29 cellular contexts compared by ENCODE assay signal in the genomic region with DNA sequence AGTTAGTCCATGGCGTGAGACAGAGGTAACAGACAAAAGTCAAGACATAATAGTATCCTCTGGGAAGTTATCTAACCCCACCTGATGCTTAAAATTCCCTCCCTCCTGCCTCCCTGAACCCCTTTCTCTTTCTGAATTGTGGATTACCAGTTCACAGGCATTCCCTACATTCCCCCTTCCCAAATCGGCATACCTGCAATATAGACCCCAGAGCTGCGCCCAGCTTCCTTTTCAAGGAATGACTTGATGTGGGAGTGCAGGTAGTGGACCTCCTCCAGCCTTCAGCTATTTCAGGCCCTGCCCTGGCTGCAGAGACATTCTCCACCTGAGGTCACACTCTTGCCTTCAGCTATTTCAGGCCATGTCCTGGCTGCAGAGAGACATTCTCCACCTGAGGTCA.
"Had no signal": no experiment of that assay in that cellular context is flagged by ENCODE, and none has a peak within 500 bp of the region (broad histone marks: within the 10 kb centered on the region; RNA-seq: fewer than 3 reads in every experiment).

No MANE protein-coding gene starts in this region.

- H3K27me3 Mint-ChIP-seq: memory B cell, naive B cell had no signal

- H3K4me3 Mint-ChIP-seq: dendritic cell treated with granulocyte-macrophage colony-stimulating factor and Interleukin-4, amounts not matched to agents 40 ng/mL and 50 ng/mL, for 4 days; immature natural killer cell; memory B cell; mesothelial cell of epicardium; naive B cell; natural killer cell treated with Interleukin-12 subunit alpha and Interleukin-12 subunit beta and Interleukin-15 and Interleukin-18, amount 100 ng/mL, for 72 hours; neural progenitor cell; stimulated activated effector memory CD8-positive, alpha-beta T cell treated with anti-CD3 and anti-CD28 coated beads, Interleukin-12 subunit alpha, Interleukin-12 subunit beta, amount 100 ng/mL, for 72 hours had no signal

- H3K9me3 Mint-ChIP-seq: dendritic cell treated with granulocyte-macrophage colony-stimulating factor and Interleukin-4, amounts not matched to agents 40 ng/mL and 50 ng/mL, for 4 days; memory B cell; natural killer cell treated with Interleukin-12 subunit alpha and Interleukin-12 subunit beta and Interleukin-15 and Interleukin-18, amount 100 ng/mL, for 72 hours; stimulated activated effector memory CD8-positive, alpha-beta T cell treated with anti-CD3 and anti-CD28 coated beads, Interleukin-12 subunit alpha, Interleukin-12 subunit beta, amount 100 ng/mL, for 72 hours had no signal

- DNase-seq: colonic mucosa; effector CD8-positive, alpha-beta T cell; erythroblast; esophagus squamous epithelium; foreskin melanocyte; glutamatergic neuron; heart right ventricle; hippocampal formation; immature natural killer cell; left ventricle myocardium superior; mucosa of descending colon; naive B cell; nucleus accumbens; stimulated activated CD4-positive, alpha-beta T cell treated with anti-CD3 and anti-CD28 coated beads, Interleukin-2, amount 100 ng/mL, for 24 hours; stimulated activated CD4-positive, alpha-beta T cell treated with anti-CD3 and anti-CD28 coated beads, Interleukin-4, amount 100 ng/mL, for 24 hours; stimulated activated naive CD8-positive, alpha-beta T cell treated with anti-CD3 and anti-CD28 coated beads, Interleukin-15, Interleukin-2, amounts not matched to agents 100 U/mL and 50 U/mL, for 24 hours; transverse colon had no signal

- H3K36me3 ChIP-seq: colonic mucosa, esophagus squamous epithelium, heart right ventricle, neural progenitor cell, prostate gland, right atrium auricular region, transverse colon, vagina had no signal

- H3K27me3 ChIP-seq: colonic mucosa, esophagus squamous epithelium, heart right ventricle, neural progenitor cell, right atrium auricular region, transverse colon, vagina had no signal

- H3K9ac ChIP-seq: neural progenitor cell had no signal

- H3K27ac ChIP-seq: colonic mucosa, esophagus squamous epithelium, heart right ventricle, neural progenitor cell, prostate gland, right atrium auricular region, transverse colon, vagina had no signal

- H3K27ac Mint-ChIP-seq: dendritic cell treated with granulocyte-macrophage colony-stimulating factor and Interleukin-4, amounts not matched to agents 40 ng/mL and 50 ng/mL, for 4 days; immature natural killer cell; memory B cell; mesothelial cell of epicardium; naive B cell; natural killer cell treated with Interleukin-12 subunit alpha and Interleukin-12 subunit beta and Interleukin-15 and Interleukin-18, amount 100 ng/mL, for 72 hours; neural progenitor cell; stimulated activated effector memory CD8-positive, alpha-beta T cell treated with anti-CD3 and anti-CD28 coated beads, Interleukin-12 subunit alpha, Interleukin-12 subunit beta, amount 100 ng/mL, for 72 hours had no signal

- H3K4me3 ChIP-seq: colonic mucosa, esophagus squamous epithelium, heart right ventricle, lung, mucosa of descending colon, neural progenitor cell, prostate gland, right atrium auricular region, smooth muscle cell, transverse colon, vagina had no signal

- H3K4me1 Mint-ChIP-seq: immature natural killer cell, memory B cell, mesothelial cell of epicardium, naive B cell, neural progenitor cell had no signal

- ATAC-seq: heart right ventricle; left ventricle myocardium superior; mucosa of descending colon; natural killer cell treated with Interleukin-12 subunit alpha and Interleukin-12 subunit beta and Interleukin-15 and Interleukin-18, amount 100 ng/mL, for 72 hours; sciatic nerve; stimulated activated effector memory CD8-positive, alpha-beta T cell treated with anti-CD3 and anti-CD28 coated beads, Interleukin-12 subunit alpha, Interleukin-12 subunit beta, amount 100 ng/mL, for 72 hours; stimulated activated naive CD8-positive, alpha-beta T cell treated with anti-CD3 and anti-CD28 coated beads, Interleukin-15, Interleukin-2, amounts not matched to agents 100 U/mL and 50 U/mL, for 24 hours had no signal

- H3K9me3 ChIP-seq: colonic mucosa, esophagus squamous epithelium, mucosa of descending colon, prostate gland, right atrium auricular region, transverse colon, vagina had no signal

- H2AFZ ChIP-seq: neural progenitor cell had no signal

- H3K4me2 ChIP-seq: neural progenitor cell, smooth muscle cell had no signal

- H3K36me3 Mint-ChIP-seq: immature natural killer cell; memory B cell; mesothelial cell of epicardium; natural killer cell treated with Interleukin-12 subunit alpha and Interleukin-12 subunit beta and Interleukin-15 and Interleukin-18, amount 100 ng/mL, for 72 hours; neural progenitor cell had no signal

- H3K4me1 ChIP-seq: colonic mucosa, esophagus squamous epithelium, heart right ventricle, neural progenitor cell, prostate gland, right atrium auricular region, transverse colon, vagina had no signal
